26 cellular contexts compared by ENCODE assay signal in genomic region chr10:130430852-130431704, GRCh38.
"Had no signal": no experiment of that assay in that cellular context is flagged by ENCODE, and none has a peak within 500 bp of the region (broad histone marks: within the 10 kb centered on the region; RNA-seq: fewer than 3 reads in every experiment).

No MANE protein-coding gene starts in this region.

- DNase-seq: activated CD4-positive, alpha-beta T cell treated with anti-CD3 and anti-CD28 coated beads for 48 hours; activated CD4-positive, alpha-beta T cell treated with anti-CD3 and anti-CD28 coated beads, Interleukin-2, amount 50 U/mL, for 4 hours; activated CD4-positive, CD25-positive, alpha-beta regulatory T cell treated with anti-CD3 and anti-CD28 coated beads, Interleukin-2, amount 50 U/mL, for 72 hours; activated CD8-positive, alpha-beta T cell treated with anti-CD3 and anti-CD28 coated beads, Interleukin-2, amount 10 ng/mL, durations not matched to agents 7 days and 5 days; activated naive CD4-positive, alpha-beta T cell treated with Interleukin-2 at 50 U/mL for 16 hours; activated naive CD8-positive, alpha-beta T cell treated with anti-CD3 and anti-CD28 coated beads, Interleukin-2, amount 50 U/mL, for 24 hours; activated T-cell treated with anti-CD3 and anti-CD28 coated beads, Interleukin-2, amount 50 U/mL, for 72 hours; amniotic stem cell; body of pancreas; Karpas-422; MM.1S; NCI-H1105; NCI-H1436; NCI-H1694 treated with DMSO at 0.1 percent for 48 hours; NCI-H2029 treated with DMSO at 0.1 percent for 48 hours; NCI-H345; NCI-H510A treated with DMSO at 0.1 percent for 48 hours; NCI-H69; SHP77 treated with DMSO at 0.1 percent for 48 hours had no signal

- H3K27me3 Mint-ChIP-seq: activated naive CD8-positive, alpha-beta T cell treated with anti-CD3 and anti-CD28 coated beads, Interleukin-2, amount 50 U/mL, for 24 hours had no signal

- H3K27ac Mint-ChIP-seq: activated CD8-positive, alpha-beta T cell treated with anti-CD3 and anti-CD28 coated beads, Interleukin-2, amount 10 ng/mL, durations not matched to agents 7 days and 5 days; activated naive CD4-positive, alpha-beta T cell treated with anti-CD3 and anti-CD28 coated beads, Interleukin-2, amount 50 U/mL, for 72 hours; activated naive CD8-positive, alpha-beta T cell treated with anti-CD3 and anti-CD28 coated beads, Interleukin-2, amount 50 U/mL, for 24 hours; activated T-cell treated with anti-CD3 and anti-CD28 coated beads, Interleukin-2, amount 50 U/mL, for 72 hours; activated T-helper 2 cell treated with anti-CD3 and anti-CD28 coated beads, Interferon-gamma antibody, Interleukin-2, Interleukin-4, amounts not matched to agents 10 μg/mL and 5 μg/mL and 100 μg/mL, durations not matched to agents 14 hours and 24 hours and 36 hours; T-helper 1 cell treated with Interleukin-12 subunit alpha and Interleukin-12 subunit beta and Interleukin-4 antibody, amounts not matched to agents 30 μg/mL and 1 μg/mL, for 36 hours; WTC11 had no signal

- H3K27me3 ChIP-seq: ascending aorta, body of pancreas, Peyer's patch had no signal

- H3K36me3 Mint-ChIP-seq: activated naive CD4-positive, alpha-beta T cell treated with anti-CD3 and anti-CD28 coated beads, Interleukin-2, amount 50 U/mL, for 72 hours had no signal

- H3K36me3 ChIP-seq: ascending aorta, Peyer's patch had no signal

- H3K4me1 Mint-ChIP-seq: activated naive CD8-positive, alpha-beta T cell treated with anti-CD3 and anti-CD28 coated beads, Interleukin-2, amount 50 U/mL, for 24 hours; WTC11 had no signal

- H3K4me3 Mint-ChIP-seq: activated CD8-positive, alpha-beta T cell treated with anti-CD3 and anti-CD28 coated beads, Interleukin-2, amount 10 ng/mL, durations not matched to agents 7 days and 5 days; activated naive CD8-positive, alpha-beta T cell treated with anti-CD3 and anti-CD28 coated beads, Interleukin-2, amount 50 U/mL, for 24 hours; activated T-cell treated with anti-CD3 and anti-CD28 coated beads, Interleukin-2, amount 50 U/mL, for 72 hours; T-helper 1 cell treated with Interleukin-12 subunit alpha and Interleukin-12 subunit beta and Interleukin-4 antibody, amounts not matched to agents 30 μg/mL and 1 μg/mL, for 36 hours; WTC11 had no signal

- H3K27ac ChIP-seq: ascending aorta, body of pancreas, Peyer's patch had no signal

- ATAC-seq: activated CD8-positive, alpha-beta T cell treated with anti-CD3 and anti-CD28 coated beads, Interleukin-2, amount 10 ng/mL, durations not matched to agents 7 days and 5 days; activated naive CD4-positive, alpha-beta T cell treated with anti-CD3 and anti-CD28 coated beads, Interleukin-2, amount 50 U/mL, for 72 hours; activated naive CD8-positive, alpha-beta T cell treated with anti-CD3 and anti-CD28 coated beads, Interleukin-2, amount 50 U/mL, for 24 hours; activated T-cell treated with anti-CD3 and anti-CD28 coated beads, Interleukin-2, amount 50 U/mL, for 72 hours; body of pancreas; K562; WTC11 had no signal

- H3K9me3 ChIP-seq: ascending aorta, body of pancreas, Peyer's patch had no signal

- H3K4me3 ChIP-seq: ascending aorta, body of pancreas, K562, Peyer's patch had no signal

- H3K4me1 ChIP-seq: ascending aorta, body of pancreas, Peyer's patch had no signal

- H3K9me3 Mint-ChIP-seq: activated naive CD8-positive, alpha-beta T cell treated with anti-CD3 and anti-CD28 coated beads, Interleukin-2, amount 50 U/mL, for 24 hours; activated T-helper 2 cell treated with anti-CD3 and anti-CD28 coated beads, Interferon-gamma antibody, Interleukin-2, Interleukin-4, amounts not matched to agents 10 μg/mL and 5 μg/mL and 100 μg/mL, durations not matched to agents 14 hours and 24 hours and 36 hours; T-helper 1 cell treated with Interleukin-12 subunit alpha and Interleukin-12 subunit beta and Interleukin-4 antibody, amounts not matched to agents 30 μg/mL and 1 μg/mL, for 36 hours had no signal
